ENCODE assay signal across 17 cellular contexts in the genomic region with DNA sequence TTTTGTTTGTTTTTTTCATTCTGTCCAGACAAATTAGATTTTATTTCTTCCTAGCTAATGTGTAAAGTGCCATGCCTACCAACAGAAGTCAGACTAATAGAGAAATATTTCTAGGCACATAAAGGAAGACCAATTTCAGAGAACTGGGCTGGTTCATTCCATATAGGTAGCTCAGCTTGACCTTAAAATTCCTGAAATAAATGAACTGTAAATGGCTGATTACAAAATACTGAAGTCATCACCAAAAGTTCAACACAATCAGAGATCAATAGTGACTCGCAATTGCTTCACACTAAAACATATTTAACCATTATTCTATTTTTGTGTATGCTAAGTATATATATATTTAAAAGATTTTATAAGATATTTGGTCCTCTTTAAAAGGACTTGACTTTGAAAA. TPM values are rescaled to one million over a fixed set of nuclear protein-coding genes. Genes with fewer than 3 reads are reported as not detected.
DNase-seq lines count a peak whose midpoint lies in the region; ATAC-seq, FAIRE-seq and TF ChIP-seq lines count a peak whose summit lies in the region.
"Had no signal": no experiment of that assay in that cellular context is flagged by ENCODE, and none has a peak within 500 bp of the region (broad histone marks: within the 10 kb centered on the region; RNA-seq: fewer than 3 reads in every experiment).

No MANE protein-coding gene starts in this region.

- H3K27ac ChIP-seq in ACC112 (ENCODE audit: low read depth, low read length), result no peak overlapping the region
- no peak overlapping the region for H3K27ac ChIP-seq in small intestine (ENCODE audit: low read depth in 1 of 2, low read length in 1 of 2)
- H3K27ac ChIP-seq: SJCRH30 had no signal

- H3K36me3 ChIP-seq in ACC112 (ENCODE audit: insufficient read depth, low read length) (no peaks in the 10 kb centered on the region), bronchial epithelial cell (ENCODE audit: control insufficient read depth, insufficient read depth, low read length) (no peaks in the 10 kb centered on the region), small intestine (ENCODE audit: control insufficient read depth in 2 of 2, insufficient read depth in 2 of 2, low read length in 2 of 2) (no peaks in the 10 kb centered on the region)
- H3K36me3 ChIP-seq: SJCRH30 had no signal

- no peaks in the 10 kb centered on the region for H3K79me2 ChIP-seq in ACC112 (ENCODE audit: control insufficient read depth, insufficient read depth, low read length, unreplicated experiment)

- no peaks in the 10 kb centered on the region for H3K9me3 ChIP-seq in small intestine (ENCODE audit: control insufficient read depth, low read depth)
- H3K9me3 ChIP-seq: SJCRH30 had no signal

- FAIRE-seq in bronchial epithelial cell (lab: Jason Lieb, UNC), result no peak
- FAIRE-seq in small intestine (lab: Jason Lieb, UNC), result no peak
- FAIRE-seq: A204.1 had no signal

- H3K4me3 ChIP-seq in ACC112 (ENCODE audit: low read depth, low read length), result no peak overlapping the region
- no peak overlapping the region for H3K4me3 ChIP-seq in bronchial epithelial cell (ENCODE audit: low read depth, low read length)
- H3K4me3 ChIP-seq in small intestine (ENCODE audit: low read depth in 1 of 2, low read length in 2 of 2), result no peak overlapping the region
- H3K4me3 ChIP-seq: SJCRH30 had no signal

- H3K4me1 Mint-ChIP-seq in activated T-cell treated with anti-CD3 and anti-CD28 coated beads, Interleukin-2, amount 50 U/mL, for 72 hours (ENCODE audit: low read depth), result no peaks in the 10 kb centered on the region

- H3K27me3 ChIP-seq in ACC112 (ENCODE audit: insufficient read depth, low read length) (no peaks in the 10 kb centered on the region), bronchial epithelial cell (ENCODE audit: control insufficient read depth, insufficient read depth, low read length) (no peaks in the 10 kb centered on the region), small intestine (ENCODE audit: control insufficient read depth in 2 of 2, insufficient read depth in 2 of 2, low read length in 2 of 2) (no peaks in the 10 kb centered on the region)
- H3K27me3 ChIP-seq: SJCRH30 had no signal

- no peak for TF ChIP-seq CTCF in bronchial epithelial cell (IDR thresholded peaks at IDR 0.05; ENCODE audit: insufficient read depth, low read length, severe bottlenecking)

- peaks cover 21% of the 10 kb centered on the region for H3K27me3 Mint-ChIP-seq in activated T-cell treated with anti-CD3 and anti-CD28 coated beads, Interleukin-2, amount 50 U/mL, for 72 hours (ENCODE audit: low read depth)

- peak; percentile 89 for DNase-seq in HCEC 1CT
- DNase-seq in bronchial epithelial cell (ENCODE audit: low read depth), result peak; percentile 18
- peak; percentile 13 for DNase-seq in iris pigment epithelial cell (ENCODE audit: low read depth)
- no peak for DNase-seq in AML-193 (lab: John Stamatoyannopoulos, UW)
- DNase-seq in hypothalamus (lab: John Stamatoyannopoulos, UW), result no peak
- DNase-seq in small intestine, result no peak
- no peak for DNase-seq in activated T-cell treated with anti-CD3 and anti-CD28 coated beads, Interleukin-2, amount 50 U/mL, for 72 hours
- DNase-seq: CD4-positive, alpha-beta T cell; DND-41; H7; KBM-7; NCI-H146; NCI-H2081 treated with DMSO at 0.1 percent for 48 hours; NCI-H524; SJCRH30 had no signal

- H3K36me3 Mint-ChIP-seq in activated T-cell treated with anti-CD3 and anti-CD28 coated beads, Interleukin-2, amount 50 U/mL, for 72 hours (ENCODE audit: insufficient read depth in 2 of 2), result no peaks in the 10 kb centered on the region

- WGBS in small intestine, 3 donors, result 40 to 78% (median 49%) methylated on average over 1 of the region's 1 CpG

- H3K9me3 Mint-ChIP-seq in activated T-cell treated with anti-CD3 and anti-CD28 coated beads, Interleukin-2, amount 50 U/mL, for 72 hours, result peaks cover 0 to 1% of the 10 kb centered on the region in 2 donors
- H3K9me3 Mint-ChIP-seq: CD4-positive, alpha-beta T cell had no signal

- H3K4me3 Mint-ChIP-seq in activated T-cell treated with anti-CD3 and anti-CD28 coated beads, Interleukin-2, amount 50 U/mL, for 72 hours, result no peak overlapping the region
- H3K4me3 Mint-ChIP-seq: CD4-positive, alpha-beta T cell had no signal

- ATAC-seq in activated T-cell treated with anti-CD3 and anti-CD28 coated beads, Interleukin-2, amount 50 U/mL, for 72 hours (replicated peaks in 1 of 2), result no peak

- H3K4me1 ChIP-seq in ACC112 (ENCODE audit: control insufficient read depth, insufficient read depth, low read length, unreplicated experiment) (peaks cover 35% of the 10 kb centered on the region), small intestine (ENCODE audit: control insufficient read depth in 2 of 2, insufficient read depth in 1 of 2, low read depth in 1 of 2, low read length in 1 of 2) (no peaks in the 10 kb centered on the region)
- H3K4me1 ChIP-seq: SJCRH30 had no signal

- no peak overlapping the region for H3K27ac Mint-ChIP-seq in activated T-cell treated with anti-CD3 and anti-CD28 coated beads, Interleukin-2, amount 50 U/mL, for 72 hours
- H3K27ac Mint-ChIP-seq: CD4-positive, alpha-beta T cell had no signal

- peak overlapping the region; percentile 69 for H2AFZ ChIP-seq in ACC112 (ENCODE audit: low read length, unreplicated experiment)

RNA-seq across cellular contexts. Expression of gene PTPRB, which starts 34.2 kb away (rescaled TPM):
- total RNA-seq in bronchial epithelial cell, result 0.38 and 0.53 TPM in 2 replicates
- polyA plus RNA-seq in small intestine, result 10 to 100 TPM in 1 of 3 donors, 1 to 10 TPM in 2; 1.8 to 24.4 (median 1.9) TPM
- not detected for total RNA-seq in activated T-cell treated with anti-CD3 and anti-CD28 coated beads, Interleukin-2, amount 50 U/mL, for 72 hours
- total RNA-seq: CD4-positive, alpha-beta T cell had no signal

Comparison
In these comparisons a context has a peak if more than half of its experiments do, and no peak if none do; other contexts are left out.
1. DNase-seq: peak in HCEC 1CT (single experiment), bronchial epithelial cell (single experiment) and iris pigment epithelial cell (single experiment); none in AML-193 (0 of 2), hypothalamus (0 of 51), small intestine (single experiment) and activated T-cell treated with anti-CD3 and anti-CD28 coated beads, Interleukin-2, amount 50 U/mL, for 72 hours (0 of 2).